ENCODE assay signal across 33 cellular contexts in genomic region chr7:155638366-155638765, GRCh38.
"Had no signal": no experiment of that assay in that cellular context is flagged by ENCODE, and none has a peak within 500 bp of the region (broad histone marks: within the 10 kb centered on the region; RNA-seq: fewer than 3 reads in every experiment).

No MANE protein-coding gene starts in this region.

- H3K4me3 ChIP-seq: neural progenitor cell, right atrium auricular region, smooth muscle cell, stomach, thyroid gland had no signal

- H3K9me3 ChIP-seq: right atrium auricular region, thyroid gland had no signal

- ATAC-seq: effector memory CD8-positive, alpha-beta T cell; esophagus mucosa; left cardiac atrium; left ventricle myocardium superior; natural killer cell; stimulated activated naive B cell treated with anti-CD40 and anti-IgM and Interleukin-4, amounts not matched to agents 10 μg/mL and 1 μg/mL and 100 μg/mL, for 72 hours had no signal

- H3K27me3 Mint-ChIP-seq: stimulated activated naive B cell treated with anti-CD40 and anti-IgM and Interleukin-4, amounts not matched to agents 10 μg/mL and 1 μg/mL and 100 μg/mL, for 72 hours had no signal

- H2AFZ ChIP-seq: neural progenitor cell, parathyroid adenoma had no signal

- FAIRE-seq: astrocyte, endothelial cell of umbilical vein, keratinocyte had no signal

- H3K27ac ChIP-seq: brain microvascular endothelial cell, neural progenitor cell, parathyroid adenoma, right atrium auricular region, stomach, thyroid gland had no signal

- DNase-seq: activated CD4-positive, alpha-beta T cell treated with anti-CD3 and anti-CD28 coated beads for 4 hours; activated CD4-positive, alpha-beta T cell treated with anti-CD3 and anti-CD28 coated beads, Interleukin-2, amount 50 U/mL, for 48 hours; activated CD8-positive, alpha-beta memory T cell treated with anti-CD3 and anti-CD28 coated beads for 24 hours; activated effector memory CD4-positive, alpha-beta T cell treated with anti-CD3 and anti-CD28 coated beads, Interleukin-2, amount 50 U/mL, for 16 hours; activated naive CD4-positive, alpha-beta T cell treated with anti-CD3 and anti-CD28 coated beads, Interleukin-2, amount 10 ng/mL, durations not matched to agents 7 days and 5 days; activated naive CD8-positive, alpha-beta T cell treated with anti-CD3 and anti-CD28 coated beads, Interleukin-2, amount 10 ng/mL, durations not matched to agents 7 days and 5 days; amniotic stem cell; brain microvascular endothelial cell; cortex of kidney; effector memory CD8-positive, alpha-beta T cell; foreskin fibroblast; head of caudate nucleus; hippocampal formation; left cardiac atrium; left ventricle myocardium superior; midbrain; natural killer cell; occipital lobe; stimulated activated CD4-positive, alpha-beta T cell treated with anti-CD3 and anti-CD28 coated beads, Interleukin-1b, Interleukin-23, amount 100 ng/mL, for 48 hours; stimulated activated CD4-positive, alpha-beta T cell treated with anti-CD3 and anti-CD28 coated beads, Interleukin-4, amount 100 ng/mL, for 4 hours; stimulated activated CD8-positive, alpha-beta memory T cell treated with anti-CD3 and anti-CD28 coated beads, Interleukin-4, amount 100 ng/mL, for 48 hours; stimulated activated naive B cell treated with anti-CD40 and anti-IgM and Interleukin-4, amounts not matched to agents 10 μg/mL and 1 μg/mL and 100 μg/mL, for 72 hours; stomach; thyroid gland had no signal

- H3K79me2 ChIP-seq: parathyroid adenoma had no signal

- H3K9ac ChIP-seq: neural progenitor cell, parathyroid adenoma had no signal

- H3K4me1 ChIP-seq: neural progenitor cell, right atrium auricular region had no signal

- H3K4me2 ChIP-seq: neural progenitor cell, smooth muscle cell had no signal

- H3K36me3 ChIP-seq: brain microvascular endothelial cell, right atrium auricular region, thyroid gland had no signal

- H3K4me3 Mint-ChIP-seq: activated naive CD4-positive, alpha-beta T cell treated with anti-CD3 and anti-CD28 coated beads, Interleukin-2, amount 10 ng/mL, durations not matched to agents 7 days and 5 days; activated naive CD8-positive, alpha-beta T cell treated with anti-CD3 and anti-CD28 coated beads, Interleukin-2, amount 10 ng/mL, durations not matched to agents 7 days and 5 days; activated T-helper 1 cell treated with anti-CD3 and anti-CD28 coated beads, Interleukin-12 subunit alpha, Interleukin-12 subunit beta, Interleukin-2, Interleukin-4 antibody, amounts not matched to agents 30 ng/mL and 10 ng/mL and 1 ng/mL, durations not matched to agents 14 hours and 24 hours and 36 hours; effector memory CD8-positive, alpha-beta T cell; natural killer cell; neural progenitor cell; stimulated activated naive B cell treated with anti-CD40 and anti-IgM and Interleukin-4, amounts not matched to agents 10 μg/mL and 1 μg/mL and 100 μg/mL, for 72 hours had no signal

- H3K27ac Mint-ChIP-seq: activated naive CD4-positive, alpha-beta T cell treated with anti-CD3 and anti-CD28 coated beads, Interleukin-2, amount 10 ng/mL, durations not matched to agents 7 days and 5 days; activated naive CD8-positive, alpha-beta T cell treated with anti-CD3 and anti-CD28 coated beads, Interleukin-2, amount 10 ng/mL, durations not matched to agents 7 days and 5 days; activated T-helper 1 cell treated with anti-CD3 and anti-CD28 coated beads, Interleukin-12 subunit alpha, Interleukin-12 subunit beta, Interleukin-2, Interleukin-4 antibody, amounts not matched to agents 30 ng/mL and 10 ng/mL and 1 ng/mL, durations not matched to agents 14 hours and 24 hours and 36 hours; effector memory CD8-positive, alpha-beta T cell; natural killer cell; neural progenitor cell; stimulated activated naive B cell treated with anti-CD40 and anti-IgM and Interleukin-4, amounts not matched to agents 10 μg/mL and 1 μg/mL and 100 μg/mL, for 72 hours had no signal

- H3K27me3 ChIP-seq: brain microvascular endothelial cell, neural progenitor cell, right atrium auricular region, stomach, thyroid gland had no signal
